In genomic region chr7:37320140-37320839, GRCh38 we compare ENCODE assay signal across 21 cellular contexts.
DNase-seq lines count a peak whose midpoint lies in the region; ATAC-seq, FAIRE-seq and TF ChIP-seq lines count a peak whose summit lies in the region.
"Had no signal": no experiment of that assay in that cellular context is flagged by ENCODE, and none has a peak within 500 bp of the region (broad histone marks: within the 10 kb centered on the region; RNA-seq: fewer than 3 reads in every experiment).

No MANE protein-coding gene starts in this region.

- no peak overlapping the region for H3K9ac ChIP-seq in K562 (ENCODE audit: insufficient read depth in 1 of 2, low read depth in 2 of 2, low read length in 2 of 2)

- H3K79me2 ChIP-seq in K562 (ENCODE audit: control insufficient read depth, insufficient read depth, low read length) = no peaks in the 10 kb centered on the region

- BruUV-seq in MCF 10A (replicated peaks; lab: Mats Ljungman, UMichigan) (no TSS peak), K562 (replicated peaks; lab: Mats Ljungman, UMichigan) (no TSS peak)

- ATAC-seq in K562 (no peak), HG03280 (IDR thresholded peaks at IDR 0.05; ENCODE audit: unreplicated experiment) (no peak)
- ATAC-seq: stimulated activated naive B cell treated with anti-CD40 and anti-IgM and Interleukin-4, amounts not matched to agents 10 μg/mL and 1 μg/mL and 100 μg/mL, for 72 hours had no signal

- FAIRE-seq in K562 (lab: Jason Lieb, UNC) = no peak
- FAIRE-seq: islet of Langerhans had no signal

- H3K36me3 ChIP-seq in breast epithelium (no peaks in the 10 kb centered on the region), K562 (ENCODE audit: control insufficient read depth, insufficient read depth, low read length) (no peaks in the 10 kb centered on the region)
- H3K36me3 ChIP-seq: cardiac muscle cell had no signal

- no peak overlapping the region for H3K27ac Mint-ChIP-seq in MCF 10A (ENCODE audit: low read depth, unreplicated experiment)
- H3K27ac Mint-ChIP-seq: H9; stimulated activated naive B cell treated with anti-CD40 and anti-IgM and Interleukin-4, amounts not matched to agents 10 μg/mL and 1 μg/mL and 100 μg/mL, for 72 hours had no signal

- H3K27me3 ChIP-seq in breast epithelium (no peaks in the 10 kb centered on the region), K562 (ENCODE audit: control insufficient read depth in 2 of 2, insufficient read depth in 2 of 2, low read length in 2 of 2) (peaks cover 0 to 7% of the 10 kb centered on the region in 2 experiments; a peak in 1 of 5 replicates)
- H3K27me3 ChIP-seq: cardiac muscle cell, heart right ventricle had no signal

- no peaks in the 10 kb centered on the region for H3K9me1 ChIP-seq in K562 (ENCODE audit: control insufficient read depth, insufficient read depth, low read length)

- WGBS in K562 (ENCODE audit: insufficient coverage, low coverage, missing lambda C conversion rate) = 8% methylated on average over 6 of the region's 6 CpGs

- H3K36me3 Mint-ChIP-seq in MCF 10A (ENCODE audit: insufficient read depth, unreplicated experiment) = no peaks in the 10 kb centered on the region

- CTCF ChIA-PET in MCF 10A (lab: Yijun Ruan, JAX) (interaction anchor here (0.6 to 1.2 kb wide), 8 partner anchors 17 to 186 kb away, joined by 3 to 6 read pairs (median 4); no protein-coding TSS in a partner anchor), K562 (lab: Yijun Ruan, JAX; ENCODE audit: low intra/inter-chr PET ratio) (interaction anchor here (0.6 kb wide), 1 partner anchor 36 kb away, joined by 3 read pairs; no protein-coding TSS in a partner anchor)

- intact Hi-C loops in MCF 10A (cut with micrococcal nuclease) = loop anchor here (1.0 kb wide), 1 partner anchor 175 kb away; no protein-coding TSS in a partner anchor
- intact Hi-C loops in breast epithelium (cut with DNase I; ENCODE audit: low total_unique reads) = no loop called here
- intact Hi-C loops in K562 (cut with micrococcal nuclease) = no loop called here

- H3K9me3 ChIP-seq in breast epithelium (no peaks in the 10 kb centered on the region), K562 (replicated peaks; ENCODE audit: control insufficient read depth, insufficient read depth, low read depth, low read length) (no peaks in the 10 kb centered on the region)
- H3K9me3 ChIP-seq: heart right ventricle had no signal

- peak; percentile 60 for DNase-seq in MCF 10A (ENCODE audit: unreplicated experiment)
- DNase-seq in breast epithelium (ENCODE audit: low spot score in 2 of 2) = no peak
- no peak for DNase-seq in K562 (ENCODE audit: extremely low read depth in 1 of 4, low spot score in 3 of 4)
- peak; percentile 61 for DNase-seq in lung microvascular endothelial cell (ENCODE audit: low read depth in 2 of 2)
- DNase-seq in SW 1271 (lab: John Stamatoyannopoulos, UW) = no peak
- no peak for DNase-seq in AG08395 (ENCODE audit: low spot score)
- no peak for DNase-seq in NCI-H510A treated with DMSO at 0.1 percent for 48 hours (lab: John Stamatoyannopoulos, UW)
- DNase-seq: 8988T; activated CD4-positive, CD25-positive, alpha-beta regulatory T cell treated with anti-CD3 and anti-CD28 coated beads, Interleukin-2, amount 50 U/mL, for 72 hours; activated T-cell treated with anti-CD3 and anti-CD28 coated beads, Interleukin-2, amount 50 U/mL, for 1 hour; COR-L47; H9; heart right ventricle; KBM-7; NCI-H774; stimulated activated CD4-positive, alpha-beta T cell treated with anti-CD3 and anti-CD28 coated beads, Interleukin-2, amount 100 ng/mL, for 48 hours; stimulated activated naive B cell treated with anti-CD40 and anti-IgM and Interleukin-4, amounts not matched to agents 10 μg/mL and 1 μg/mL and 100 μg/mL, for 72 hours had no signal

- H3K4me3 Mint-ChIP-seq in MCF 10A (ENCODE audit: unreplicated experiment) = no peak overlapping the region
- H3K4me3 Mint-ChIP-seq: H9; stimulated activated naive B cell treated with anti-CD40 and anti-IgM and Interleukin-4, amounts not matched to agents 10 μg/mL and 1 μg/mL and 100 μg/mL, for 72 hours had no signal

- no peaks in the 10 kb centered on the region for H3K27me3 Mint-ChIP-seq in MCF 10A (ENCODE audit: insufficient read depth, unreplicated experiment)
- H3K27me3 Mint-ChIP-seq: stimulated activated naive B cell treated with anti-CD40 and anti-IgM and Interleukin-4, amounts not matched to agents 10 μg/mL and 1 μg/mL and 100 μg/mL, for 72 hours had no signal

- no peaks in the 10 kb centered on the region for H3K9me3 Mint-ChIP-seq in MCF 10A (ENCODE audit: unreplicated experiment)
- H3K9me3 Mint-ChIP-seq: H9 had no signal

- H3K4me1 ChIP-seq in breast epithelium (no peaks in the 10 kb centered on the region), K562 (replicated peaks in 1 of 2; ENCODE audit: control insufficient read depth in 2 of 2, insufficient read depth in 2 of 2, low read length in 2 of 2) (no peaks in the 10 kb centered on the region)

- TF ChIP-seq RAD21 in K562 (CRISPR knock-in tag; conservative IDR thresholded peaks at IDR 0.05 in 1 of 2, IDR thresholded peaks at IDR 0.05 in 1 of 2) = no peak

- H3K4me3 ChIP-seq in breast epithelium (no peak overlapping the region), K562 (no peak overlapping the region)
- H3K4me3 ChIP-seq: cardiac muscle cell, heart right ventricle had no signal

- no peak overlapping the region for H2AFZ ChIP-seq in K562 (ENCODE audit: low read depth, low read length)

- H3K4me2 ChIP-seq in K562 (ENCODE audit: insufficient read depth, low read length) = no peak overlapping the region

- TF ChIP-seq CTCF in MCF 10A (IDR thresholded peaks at IDR 0.05; ENCODE audit: unreplicated experiment) (no peak), breast epithelium (IDR thresholded peaks at IDR 0.05) (no peak), K562 (IDR thresholded peaks at IDR 0.05 in 2 of 3, conservative IDR thresholded peaks at IDR 0.05 in 1 of 3; ENCODE audit: insufficient read depth in 2 of 3, low read depth in 1 of 3, low read length in 3 of 3) (no peak)

- TF ChIP-seq EP300 in K562 (IDR thresholded peaks at IDR 0.05; ENCODE audit: low read length) = no peak

- TF ChIP-seq POLR2A in breast epithelium (IDR thresholded peaks at IDR 0.05) (no peak), K562 (conservative IDR thresholded peaks at IDR 0.05) (no peak)

- in situ Hi-C loops in K562 (cut with MboI) = no loop called here

- peaks cover 7% of the 10 kb centered on the region for H3K4me1 Mint-ChIP-seq in MCF 10A (ENCODE audit: insufficient read depth, unreplicated experiment)
- H3K4me1 Mint-ChIP-seq: H9 had no signal

- H4K20me1 ChIP-seq in K562 (replicated peaks; ENCODE audit: control insufficient read depth, insufficient read depth, low read length) = no peaks in the 10 kb centered on the region

- POLR2A ChIA-PET in MCF 10A (lab: Yijun Ruan, JAX) (interaction anchor here (0.7 to 1.0 kb wide), 5 partner anchors 19 to 399 kb away, joined by 3 to 5 read pairs (median 3); no protein-coding TSS in a partner anchor), K562 (lab: Yijun Ruan, JAX) (interaction anchor here (0.6 to 1.3 kb wide), 2 partner anchors 8 to 13 kb away, joined by 3 read pairs; no protein-coding TSS in a partner anchor)

- H3K27ac ChIP-seq in breast epithelium (no peak overlapping the region), K562 (ENCODE audit: extremely low read depth, low read depth, low read length) (no peak overlapping the region)
- H3K27ac ChIP-seq: cardiac muscle cell, epithelial cell of prostate, heart right ventricle had no signal

TF ChIP-seq in K562, 482 proteins besides CTCF, POLR2A, EP300 and RAD21 (continues in another document):
- TF ChIP-seq ILK (tag; IDR thresholded peaks at IDR 0.05; ENCODE audit: borderline replicate concordance, low read depth) (no peak), PKNOX1 (IDR thresholded peaks at IDR 0.05) (peak; percentile 51; the same call in 1 of the 2 replicates), CREM (IDR thresholded peaks at IDR 0.05; ENCODE audit: low read depth) (no peak), ZNF384 (IDR thresholded peaks at IDR 0.05; ENCODE audit: low read depth, low read length) (peak; percentile 58), ZNF134 (CRISPR knock-in tag; conservative IDR thresholded peaks at IDR 0.05) (no peak)
- TF ChIP-seq, protein P1, sequence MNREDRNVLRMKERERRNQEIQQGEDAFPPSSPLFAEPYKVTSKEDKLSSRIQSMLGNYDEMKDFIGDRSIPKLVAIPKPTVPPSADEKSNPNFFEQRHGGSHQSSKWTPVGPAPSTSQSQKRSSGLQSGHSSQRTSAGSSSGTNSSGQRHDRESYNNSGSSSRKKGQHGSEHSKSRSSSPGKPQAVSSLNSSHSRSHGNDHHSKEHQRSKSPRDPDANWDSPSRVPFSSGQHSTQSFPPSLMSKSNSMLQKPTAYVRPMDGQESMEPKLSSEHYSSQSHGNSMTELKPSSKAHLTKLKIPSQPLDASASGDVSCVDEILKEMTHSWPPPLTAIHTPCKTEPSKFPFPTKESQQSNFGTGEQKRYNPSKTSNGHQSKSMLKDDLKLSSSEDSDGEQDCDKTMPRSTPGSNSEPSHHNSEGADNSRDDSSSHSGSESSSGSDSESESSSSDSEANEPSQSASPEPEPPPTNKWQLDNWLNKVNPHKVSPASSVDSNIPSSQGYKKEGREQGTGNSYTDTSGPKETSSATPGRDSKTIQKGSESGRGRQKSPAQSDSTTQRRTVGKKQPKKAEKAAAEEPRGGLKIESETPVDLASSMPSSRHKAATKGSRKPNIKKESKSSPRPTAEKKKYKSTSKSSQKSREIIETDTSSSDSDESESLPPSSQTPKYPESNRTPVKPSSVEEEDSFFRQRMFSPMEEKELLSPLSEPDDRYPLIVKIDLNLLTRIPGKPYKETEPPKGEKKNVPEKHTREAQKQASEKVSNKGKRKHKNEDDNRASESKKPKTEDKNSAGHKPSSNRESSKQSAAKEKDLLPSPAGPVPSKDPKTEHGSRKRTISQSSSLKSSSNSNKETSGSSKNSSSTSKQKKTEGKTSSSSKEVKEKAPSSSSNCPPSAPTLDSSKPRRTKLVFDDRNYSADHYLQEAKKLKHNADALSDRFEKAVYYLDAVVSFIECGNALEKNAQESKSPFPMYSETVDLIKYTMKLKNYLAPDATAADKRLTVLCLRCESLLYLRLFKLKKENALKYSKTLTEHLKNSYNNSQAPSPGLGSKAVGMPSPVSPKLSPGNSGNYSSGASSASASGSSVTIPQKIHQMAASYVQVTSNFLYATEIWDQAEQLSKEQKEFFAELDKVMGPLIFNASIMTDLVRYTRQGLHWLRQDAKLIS (CRISPR knock-in tag; IDR thresholded peaks at IDR 0.05) = no peak

Comparison
In these comparisons a context has a peak if more than half of its experiments do, and no peak if none do; other contexts are left out.
1. DNase-seq: peak in MCF 10A (single experiment) and lung microvascular endothelial cell (2 of 2); none in breast epithelium (0 of 2), K562 (0 of 4), SW 1271 (0 of 2), AG08395 (single experiment) and NCI-H510A treated with DMSO at 0.1 percent for 48 hours (single experiment).